Comparison of ENCODE assay signal across 11 cellular contexts in genomic region chr11:64249563-64250405, GRCh38. TPM values are rescaled to one million over a fixed set of nuclear protein-coding genes. Genes with fewer than 3 reads are reported as not detected.
A peak's percentile ranks its signal among the peaks of the same experiment; 100 is the strongest.
DNase-seq lines count a peak whose midpoint lies in the region; ATAC-seq and TF ChIP-seq lines count a peak whose summit lies in the region.
"Had no signal": no experiment of that assay in that cellular context is flagged by ENCODE, and none has a peak within 500 bp of the region (broad histone marks: within the 10 kb centered on the region; RNA-seq: fewer than 3 reads in every experiment).

No MANE protein-coding gene starts in this region.

- ATAC-seq in activated T-cell treated with anti-CD3 and anti-CD28 coated beads, Interleukin-2, amount 50 U/mL, for 4 hours, result no peak
- no peak for ATAC-seq in Panc1
- no peak for ATAC-seq in psoas muscle
- no peak for ATAC-seq in GM18502 (IDR thresholded peaks at IDR 0.05; ENCODE audit: poor library complexity, unreplicated experiment)
- ATAC-seq: left lung had no signal

- H3K27me3 Mint-ChIP-seq in activated T-cell treated with anti-CD3 and anti-CD28 coated beads, Interleukin-2, amount 50 U/mL, for 4 hours (ENCODE audit: low read depth), result no peaks in the 10 kb centered on the region

- H3K4me1 Mint-ChIP-seq in activated T-cell treated with anti-CD3 and anti-CD28 coated beads, Interleukin-2, amount 50 U/mL, for 4 hours (ENCODE audit: low read depth), result peaks cover 15% of the 10 kb centered on the region

- CTCF ChIA-PET in Panc1 (lab: Charles Lee), result no interaction called here

- no peak for DNase-seq in activated T-cell treated with anti-CD3 and anti-CD28 coated beads, Interleukin-2, amount 50 U/mL, for 4 hours
- no peak for DNase-seq in activated T-cell treated with anti-CD3 and anti-CD28 coated beads for 4 hours
- DNase-seq in Panc1 (ENCODE audit: low read depth, low spot score), result no peak
- DNase-seq in erythroblast (lab: John Stamatoyannopoulos, UW), result peak; percentile 47 to 54
- no peak for DNase-seq in psoas muscle
- DNase-seq in retina, result no peak
- DNase-seq in effector CD4-positive, alpha-beta T cell, result no peak
- DNase-seq: KG1, NCI-H2029 had no signal

- H3K36me3 ChIP-seq in Panc1 (ENCODE audit: control insufficient read depth, insufficient read depth, low read length), result peaks cover 7% of the 10 kb centered on the region; the same call in 1 of the 2 replicates
- H3K36me3 ChIP-seq in psoas muscle (ENCODE audit: insufficient read depth in 1 of 2, low read depth in 1 of 2), result peaks cover 0 to 7% of the 10 kb centered on the region in 2 donors

- no peak for TF ChIP-seq POLR2A in erythroblast (IDR thresholded peaks at IDR 0.05; ENCODE audit: low read length)

- H3K9me3 Mint-ChIP-seq in activated T-cell treated with anti-CD3 and anti-CD28 coated beads, Interleukin-2, amount 50 U/mL, for 4 hours, result no peaks in the 10 kb centered on the region

- H3K27ac ChIP-seq in Panc1 (ENCODE audit: low read length), result peak overlapping the region; percentile 53
- H3K27ac ChIP-seq in psoas muscle, result no peak overlapping the region
- H3K27ac ChIP-seq: left lung had no signal

- BruUV-seq in Panc1 (replicated peaks; lab: Mats Ljungman, UMichigan), result no TSS peak

- POLR2A ChIA-PET in Panc1 (lab: Charles Lee), result interaction anchor here (0.6 kb wide), 2 partner anchors 45 to 264 kb away, joined by 4 read pairs; no protein-coding TSS in a partner anchor

- H3K4me1 ChIP-seq in Panc1 (ENCODE audit: control insufficient read depth, insufficient read depth, low read length) (peaks cover 42% of the 10 kb centered on the region), psoas muscle (peaks cover 36% of the 10 kb centered on the region)

- H3K4me3 ChIP-seq in Panc1 (ENCODE audit: low read depth in 2 of 2, low read length in 2 of 2), result no peak overlapping the region
- H3K4me3 ChIP-seq in psoas muscle, result peak overlapping the region; percentile 89

- H3K4me3 Mint-ChIP-seq in activated T-cell treated with anti-CD3 and anti-CD28 coated beads, Interleukin-2, amount 50 U/mL, for 4 hours, result peak overlapping the region; percentile 21

- H3K27me3 ChIP-seq in Panc1 (ENCODE audit: control insufficient read depth, insufficient read depth, low read length) (no peaks in the 10 kb centered on the region), psoas muscle (ENCODE audit: insufficient read depth in 3 of 3, low read length in 2 of 3) (no peaks in the 10 kb centered on the region)
- H3K27me3 ChIP-seq: left lung had no signal

- intact Hi-C loops in Panc1 (cut with micrococcal nuclease; ENCODE audit: unreplicated experiment) (loop anchor here (10.0 kb wide), 1 partner anchor 55 kb away; the partner anchor contains the start of genes CATSPERZ and ESRRA), psoas muscle (cut with DNase I) (loop anchor here (2.0 to 5.0 kb wide), 2 partner anchors 19 to 53 kb away; partner anchors contain the start of gene CATSPERZ (in 1 of the 2))

- H3K9me3 ChIP-seq in Panc1 (ENCODE audit: control insufficient read depth, insufficient read depth, low read depth, low read length) (no peaks in the 10 kb centered on the region), psoas muscle (no peaks in the 10 kb centered on the region)
- H3K9me3 ChIP-seq: left lung had no signal

- TF ChIP-seq CTCF in Panc1 (IDR thresholded peaks at IDR 0.05), result no peak
- TF ChIP-seq CTCF in psoas muscle (IDR thresholded peaks at IDR 0.05), result no peak

- 90 to 96% (median 91%) methylated on average over 8 of the region's 8 CpGs for WGBS in psoas muscle, 3 donors

- in situ Hi-C loops in Panc1 (cut with HindIII; ENCODE audit: low pct_unique_long_range_greater_than_20kb, low sequenced_read_pairs), result no loop called here

- no peaks in the 10 kb centered on the region for H3K36me3 Mint-ChIP-seq in activated T-cell treated with anti-CD3 and anti-CD28 coated beads, Interleukin-2, amount 50 U/mL, for 4 hours (ENCODE audit: insufficient read depth)

RNA-seq across cellular contexts. Expression of gene PLCB3, which starts 1.5 kb away (rescaled TPM):
- total RNA-seq in activated T-cell treated with anti-CD3 and anti-CD28 coated beads, Interleukin-2, amount 50 U/mL, for 4 hours, result 1 to 10 TPM; 6.2 to 8.2 (median 6.4) TPM
- total RNA-seq in Panc1 (2021; ENCODE audit: unreplicated experiment) (41.2 TPM), psoas muscle (10 to 100 TPM in 1 of 4 donors, 1 to 10 TPM in 3; 5.9 to 10.4 (median 8.2) TPM)
- 55.5 TPM for polyA plus RNA-seq in Panc1 (2012; ENCODE audit: insufficient read length)
- 1 to 10 TPM; 3.8 to 4.7 (median 4.6) TPM for polyA plus RNA-seq in psoas muscle

RNA-seq across cellular contexts. Expression of gene PPP1R14B, which starts 3.0 kb away (rescaled TPM):
- 100 to 1,000 TPM; 417 to 505 (median 438) TPM for total RNA-seq in activated T-cell treated with anti-CD3 and anti-CD28 coated beads, Interleukin-2, amount 50 U/mL, for 4 hours
- total RNA-seq in Panc1 (2021; ENCODE audit: unreplicated experiment) (261 TPM), psoas muscle (100 to 1,000 TPM; 129 to 395 (median 209) TPM)
- polyA plus RNA-seq in Panc1 (2012; ENCODE audit: insufficient read length), result 287 TPM
- 100 to 1,000 TPM; 206 to 522 (median 236) TPM for polyA plus RNA-seq in psoas muscle

RNA-seq across cellular contexts. Expression of gene FKBP2, which starts 8.9 kb away (rescaled TPM):
- total RNA-seq in activated T-cell treated with anti-CD3 and anti-CD28 coated beads, Interleukin-2, amount 50 U/mL, for 4 hours, result 10 to 100 TPM; 43.3 to 48.9 (median 44.4) TPM
- total RNA-seq in Panc1 (2021; ENCODE audit: unreplicated experiment), result 71.8 TPM
- 182 TPM for polyA plus RNA-seq in Panc1 (2012; ENCODE audit: insufficient read length)
- 10 to 100 TPM; 17.8 to 26.6 (median 22.3) TPM for total RNA-seq in psoas muscle
- polyA plus RNA-seq in psoas muscle, result 100 to 1,000 TPM in 1 of 3 donors, 10 to 100 TPM in 2; 45.4 to 228 (median 85.1) TPM

RNA-seq across cellular contexts. Expression of gene VEGFB, which starts 15.4 kb away (rescaled TPM):
- 10 to 100 TPM; 41.5 to 75.6 (median 53.2) TPM for total RNA-seq in activated T-cell treated with anti-CD3 and anti-CD28 coated beads, Interleukin-2, amount 50 U/mL, for 4 hours
- total RNA-seq in Panc1 (2021; ENCODE audit: unreplicated experiment) (101 TPM), psoas muscle (100 to 1,000 TPM in 2 of 4 donors, 10 to 100 TPM in 2; 77.0 to 125 (median 103) TPM)
- 126 TPM for polyA plus RNA-seq in Panc1 (2012; ENCODE audit: insufficient read length)
- 100 to 1,000 TPM in 1 of 3 donors, 10 to 100 TPM in 2; 80.4 to 104 (median 100.0) TPM for polyA plus RNA-seq in psoas muscle

RNA-seq across cellular contexts. Expression of gene DNAJC4, which starts 19.4 kb away (rescaled TPM):
- total RNA-seq in activated T-cell treated with anti-CD3 and anti-CD28 coated beads, Interleukin-2, amount 50 U/mL, for 4 hours, result 10 to 100 TPM; 15.0 to 16.6 (median 16.1) TPM
- total RNA-seq in Panc1 (2021; ENCODE audit: unreplicated experiment), result 41.0 TPM
- polyA plus RNA-seq in Panc1 (2012; ENCODE audit: insufficient read length), result 82.2 TPM
- 10 to 100 TPM; 22.9 to 45.8 (median 30.5) TPM for total RNA-seq in psoas muscle
- polyA plus RNA-seq in psoas muscle, result 10 to 100 TPM; 29.3 to 39.7 (median 29.6) TPM

Comparison
In these comparisons a context has a peak if more than half of its experiments do, and no peak if none do; other contexts are left out.
1. DNase-seq: peak in erythroblast (2 of 2); none in activated T-cell treated with anti-CD3 and anti-CD28 coated beads, Interleukin-2, amount 50 U/mL, for 4 hours (single experiment), activated T-cell treated with anti-CD3 and anti-CD28 coated beads for 4 hours (single experiment), Panc1 (single experiment), psoas muscle (0 of 2), retina (single experiment) and effector CD4-positive, alpha-beta T cell (single experiment).